17 cellular contexts compared by ENCODE assay signal in genomic region chr11:15816996-15817395, GRCh38.
DNase-seq lines count a peak whose midpoint lies in the region; ATAC-seq and TF ChIP-seq lines count a peak whose summit lies in the region.
"Had no signal": no experiment of that assay in that cellular context is flagged by ENCODE, and none has a peak within 500 bp of the region (broad histone marks: within the 10 kb centered on the region; RNA-seq: fewer than 3 reads in every experiment).

No MANE protein-coding gene starts in this region.

- intact Hi-C loops in left ventricle myocardium inferior (cut with micrococcal nuclease) (loop anchor here (10.0 kb wide), 1 partner anchor 152 kb away; no protein-coding TSS in a partner anchor), right cardiac atrium (cut with DNase I) (loop anchor here in 2 of 4 donors (5.0 to 10.0 kb wide), 2 partner anchors 162 to 165 kb away; no protein-coding TSS in a partner anchor), psoas muscle (cut with DNase I) (loop anchor here (5.0 to 10.0 kb wide), 2 partner anchors 162 to 165 kb away; no protein-coding TSS in a partner anchor), natural killer cell (cut with micrococcal nuclease) (no loop called here)

- WGBS in right cardiac atrium: 80% methylated on average over 5 of the region's 5 CpGs
- 78 to 93% (median 86%) methylated on average over 5 of the region's 5 CpGs for WGBS in psoas muscle, 3 donors

- no peak for TF ChIP-seq CTCF in left ventricle myocardium inferior (IDR thresholded peaks at IDR 0.05; ENCODE audit: borderline replicate concordance)
- TF ChIP-seq CTCF in coronary artery (IDR thresholded peaks at IDR 0.05): no peak
- no peak for TF ChIP-seq CTCF in nephron (IDR thresholded peaks at IDR 0.05; ENCODE audit: unreplicated experiment in 3 of 3)
- TF ChIP-seq CTCF in psoas muscle (IDR thresholded peaks at IDR 0.05): no peak
- no peak for TF ChIP-seq CTCF in natural killer cell (IDR thresholded peaks at IDR 0.05)

- no peak for DNase-seq in left ventricle myocardium inferior
- DNase-seq in right cardiac atrium: no peak
- DNase-seq in coronary artery (ENCODE audit: low spot score): no peak
- DNase-seq in psoas muscle: no peak
- DNase-seq in SKM-1 treated with dmso at 0.1 percent for 144 hours (lab: John Stamatoyannopoulos, UW; ENCODE audit: unreplicated experiment): no peak
- no peak for DNase-seq in natural killer cell
- no peak for DNase-seq in G401 (ENCODE audit: low spot score)
- DNase-seq: activated CD4-positive, alpha-beta T cell treated with anti-CD3 and anti-CD28 coated beads, Interleukin-2, amount 10 ng/mL, durations not matched to agents 7 days and 5 days; activated T-cell treated with anti-CD3 and anti-CD28 coated beads, Interleukin-2, amount 50 U/mL, for 4 hours; cortex of kidney; left cardiac atrium; naive B cell; NCI-H1436; stimulated activated CD4-positive, alpha-beta T cell treated with anti-CD3 and anti-CD28 coated beads, Interleukin-2, amount 100 ng/mL, for 24 hours; T-helper 9 cell; upper lobe of right lung had no signal

- H3K27ac Mint-ChIP-seq in nephron: peak overlapping the region; percentile 53 to 67 (median 61)
- H3K27ac Mint-ChIP-seq in natural killer cell: no peak overlapping the region
- H3K27ac Mint-ChIP-seq: activated CD4-positive, alpha-beta T cell treated with anti-CD3 and anti-CD28 coated beads, Interleukin-2, amount 10 ng/mL, durations not matched to agents 7 days and 5 days; naive B cell had no signal

- no peaks in the 10 kb centered on the region for H3K9me3 ChIP-seq in left ventricle myocardium inferior (replicated peaks)
- no peaks in the 10 kb centered on the region for H3K9me3 ChIP-seq in right cardiac atrium (ENCODE audit: control insufficient read depth, low read length)
- no peaks in the 10 kb centered on the region for H3K9me3 ChIP-seq in psoas muscle
- H3K9me3 ChIP-seq: upper lobe of right lung had no signal

- H3K4me1 ChIP-seq in left ventricle myocardium inferior (peaks cover 52% of the 10 kb centered on the region), right cardiac atrium (ENCODE audit: control insufficient read depth, insufficient read depth, low read length) (peaks cover 9% of the 10 kb centered on the region), psoas muscle (peaks cover 21% of the 10 kb centered on the region)

- peaks cover 9% of the 10 kb centered on the region for H3K27me3 Mint-ChIP-seq in nephron (ENCODE audit: low read depth)
- no peaks in the 10 kb centered on the region for H3K27me3 Mint-ChIP-seq in natural killer cell (ENCODE audit: low read depth in 2 of 2)

- no peak overlapping the region for H3K4me3 Mint-ChIP-seq in nephron
- no peak overlapping the region for H3K4me3 Mint-ChIP-seq in natural killer cell
- H3K4me3 Mint-ChIP-seq: activated CD4-positive, alpha-beta T cell treated with anti-CD3 and anti-CD28 coated beads, Interleukin-2, amount 10 ng/mL, durations not matched to agents 7 days and 5 days; activated T-cell treated with anti-CD3 and anti-CD28 coated beads, Interleukin-2, amount 50 U/mL, for 4 hours; naive B cell had no signal

- no peak for ATAC-seq in right cardiac atrium
- no peak for ATAC-seq in psoas muscle
- no peak for ATAC-seq in natural killer cell
- ATAC-seq: activated T-cell treated with anti-CD3 and anti-CD28 coated beads, Interleukin-2, amount 50 U/mL, for 4 hours had no signal

- H3K27ac ChIP-seq in left ventricle myocardium inferior (replicated peaks): peak overlapping the region; percentile 54
- no peak overlapping the region for H3K27ac ChIP-seq in right cardiac atrium (ENCODE audit: low read length)
- peak overlapping the region; percentile 44 to 77 for H3K27ac ChIP-seq in coronary artery
- no peak overlapping the region for H3K27ac ChIP-seq in psoas muscle

- peaks cover 4% of the 10 kb centered on the region for H3K36me3 Mint-ChIP-seq in nephron (ENCODE audit: low read depth)
- H3K36me3 Mint-ChIP-seq in natural killer cell: no peaks in the 10 kb centered on the region
- H3K36me3 Mint-ChIP-seq: naive B cell had no signal

- H3K36me3 ChIP-seq in left ventricle myocardium inferior: no peaks in the 10 kb centered on the region
- no peaks in the 10 kb centered on the region for H3K36me3 ChIP-seq in psoas muscle (ENCODE audit: insufficient read depth in 1 of 2, low read depth in 1 of 2)
- H3K36me3 ChIP-seq: upper lobe of right lung had no signal

- in situ Hi-C loops in G401 (cut with HindIII; ENCODE audit: low sequenced_read_pairs): no loop called here

- peaks cover 24% of the 10 kb centered on the region for H3K9me3 Mint-ChIP-seq in nephron
- H3K9me3 Mint-ChIP-seq in natural killer cell: peaks cover 2% of the 10 kb centered on the region in 2 donors

- H3K4me3 ChIP-seq in left ventricle myocardium inferior (no peak overlapping the region), right cardiac atrium (ENCODE audit: low read length) (no peak overlapping the region), coronary artery (peak overlapping the region; percentile 8), psoas muscle (no peak overlapping the region)
- H3K4me3 ChIP-seq: upper lobe of right lung had no signal

- H3K4me1 Mint-ChIP-seq in nephron (peaks cover 46% of the 10 kb centered on the region), natural killer cell (no peaks in the 10 kb centered on the region)
- H3K4me1 Mint-ChIP-seq: naive B cell had no signal

- no peaks in the 10 kb centered on the region for H3K27me3 ChIP-seq in left ventricle myocardium inferior (ENCODE audit: low read depth)
- H3K27me3 ChIP-seq in right cardiac atrium (ENCODE audit: control insufficient read depth, insufficient read depth): no peaks in the 10 kb centered on the region
- H3K27me3 ChIP-seq in psoas muscle (ENCODE audit: insufficient read depth in 3 of 3, low read length in 2 of 3): no peaks in the 10 kb centered on the region
- H3K27me3 ChIP-seq: upper lobe of right lung had no signal

Comparison
In these comparisons a context has a peak if more than half of its experiments do, and no peak if none do; other contexts are left out.
1. H3K27ac ChIP-seq: peak in left ventricle myocardium inferior (single experiment) and coronary artery (2 of 2); none in right cardiac atrium (single experiment) and psoas muscle (single experiment).
2. H3K27ac Mint-ChIP-seq: peak in nephron (3 of 3); none in natural killer cell (0 of 2).